ENCODE assay signal across 3 cellular contexts in genomic region chr7:25035274-25035673, GRCh38.
"Had no signal": no experiment of that assay in that cellular context is flagged by ENCODE, and none has a peak within 500 bp of the region (broad histone marks: within the 10 kb centered on the region; RNA-seq: fewer than 3 reads in every experiment).

No MANE protein-coding gene starts in this region.

- ATAC-seq: GM12878 had no signal

- H3K4me3 ChIP-seq: GM12878 had no signal

- DNase-seq: GDM1, GF-D8 had no signal
